6 cellular contexts compared by ENCODE assay signal in the genomic region with DNA sequence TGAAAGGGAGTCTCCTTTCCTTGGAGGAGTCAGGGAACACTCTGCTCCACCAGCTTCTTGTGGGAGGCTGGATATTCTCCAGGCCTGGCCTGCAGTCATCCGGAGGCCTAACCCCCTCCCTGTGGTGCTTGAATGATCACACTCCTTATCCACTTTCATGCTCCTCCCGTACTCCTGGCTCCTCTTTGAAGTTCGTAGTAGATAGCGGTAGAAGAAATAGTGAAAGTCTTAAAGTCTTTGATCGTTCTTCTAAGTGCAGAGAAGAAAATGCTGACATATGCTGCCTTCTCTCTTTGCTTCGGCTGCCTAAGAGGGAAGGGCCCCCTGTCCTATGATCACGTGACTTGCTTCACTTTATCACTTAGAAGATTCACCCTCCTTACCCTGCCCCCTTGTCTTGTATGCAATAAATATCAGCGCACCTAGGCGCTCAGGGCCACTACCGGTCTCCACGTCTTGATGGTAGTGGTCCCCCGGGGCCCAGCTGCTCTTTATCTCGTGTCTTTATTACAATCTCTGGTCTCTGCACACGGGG. TPM values are rescaled to one million over a fixed set of nuclear protein-coding genes. Genes with fewer than 3 reads are reported as not detected.
DNase-seq lines count a peak whose midpoint lies in the region; ATAC-seq lines count a peak whose summit lies in the region.
"Not testable (repeated sequence)": the region's sequence is repeated elsewhere in the genome, so short reads cannot be mapped to it uniquely, and the experiment has no call there.

No MANE protein-coding gene starts in this region.

- DNase-seq in CD8-positive, alpha-beta memory T cell, result peak in 1 of 5 donors; percentile 25
- peak; percentile 28 for DNase-seq in NCI-H82 (lab: John Stamatoyannopoulos, UW)
- not testable (repeated sequence) for DNase-seq in activated CD8-positive, alpha-beta T cell treated with anti-CD3 and anti-CD28 coated beads, Interleukin-2, amount 10 ng/mL, durations not matched to agents 7 days and 5 days
- peak; percentile 63 for DNase-seq in left kidney (ENCODE audit: low read depth, low spot score)

- not testable (repeated sequence) for H3K9me3 ChIP-seq in CD8-positive, alpha-beta memory T cell (ENCODE audit: low read length)

- H3K4me1 ChIP-seq in CD8-positive, alpha-beta memory T cell (ENCODE audit: insufficient read depth, low read length), result peaks cover 34% of the 10 kb centered on the region

- not testable (repeated sequence) for H3K36me3 Mint-ChIP-seq in CD8-positive, alpha-beta memory T cell
- H3K36me3 Mint-ChIP-seq in activated CD8-positive, alpha-beta T cell treated with anti-CD3 and anti-CD28 coated beads, Interleukin-2, amount 10 ng/mL, durations not matched to agents 7 days and 5 days (ENCODE audit: low read depth), result peaks cover 18% of the 10 kb centered on the region
- peaks cover 16% of the 10 kb centered on the region for H3K36me3 Mint-ChIP-seq in dendritic cell treated with granulocyte-macrophage colony-stimulating factor and Interleukin-4, amounts not matched to agents 40 ng/mL and 50 ng/mL, for 4 days (ENCODE audit: low read depth)

- ATAC-seq in activated CD8-positive, alpha-beta T cell treated with anti-CD3 and anti-CD28 coated beads, Interleukin-2, amount 10 ng/mL, durations not matched to agents 7 days and 5 days, result not testable (repeated sequence)

- peaks cover 30 to 42% (median 33%) of the 10 kb centered on the region in 3 donors for H3K4me1 Mint-ChIP-seq in CD8-positive, alpha-beta memory T cell
- peaks cover 40% of the 10 kb centered on the region for H3K4me1 Mint-ChIP-seq in activated CD8-positive, alpha-beta T cell treated with anti-CD3 and anti-CD28 coated beads, Interleukin-2, amount 10 ng/mL, durations not matched to agents 7 days and 5 days (ENCODE audit: low read depth)
- peaks cover 38% of the 10 kb centered on the region for H3K4me1 Mint-ChIP-seq in dendritic cell treated with granulocyte-macrophage colony-stimulating factor and Interleukin-4, amounts not matched to agents 40 ng/mL and 50 ng/mL, for 4 days (ENCODE audit: low read depth)

- H3K27ac Mint-ChIP-seq in CD8-positive, alpha-beta memory T cell, result peak overlapping the region in 2 of 8 donors; percentile 29 to 65
- H3K27ac Mint-ChIP-seq in activated CD8-positive, alpha-beta T cell treated with anti-CD3 and anti-CD28 coated beads, Interleukin-2, amount 10 ng/mL, durations not matched to agents 7 days and 5 days; dendritic cell treated with granulocyte-macrophage colony-stimulating factor and Interleukin-4, amounts not matched to agents 40 ng/mL and 50 ng/mL, for 4 days: not testable (repeated sequence)

- H3K27ac ChIP-seq in CD8-positive, alpha-beta memory T cell (ENCODE audit: low read depth, low read length), result peak overlapping the region; percentile 43
- H3K27ac ChIP-seq in skin epidermis, result peak overlapping the region in 2 of 21 experiments; percentile 73 to 74

- POLR2A ChIA-PET in CD8-positive, alpha-beta memory T cell (lab: Charles Lee); activated CD8-positive, alpha-beta T cell treated with anti-CD3 and anti-CD28 coated beads, Interleukin-2, amount 10 ng/mL, durations not matched to agents 7 days and 5 days (lab: Charles Lee): not testable (repeated sequence)

- CTCF ChIA-PET in CD8-positive, alpha-beta memory T cell (lab: Charles Lee), result not testable (repeated sequence)
- CTCF ChIA-PET in activated CD8-positive, alpha-beta T cell treated with anti-CD3 and anti-CD28 coated beads, Interleukin-2, amount 10 ng/mL, durations not matched to agents 7 days and 5 days (lab: Charles Lee), result interaction anchor here (2.9 kb wide), 1 partner anchor 19 kb away, joined by 16 read pairs; no protein-coding TSS in a partner anchor

- peak overlapping the region; percentile 55 for H3K4me3 ChIP-seq in CD8-positive, alpha-beta memory T cell (ENCODE audit: low read length)
- H3K4me3 ChIP-seq in skin epidermis, result peak overlapping the region in 4 of 7 experiments; percentile 2 to 73 (median 63)

- H3K36me3 ChIP-seq in CD8-positive, alpha-beta memory T cell (ENCODE audit: insufficient read depth, low read length), result not testable (repeated sequence)

- not testable (repeated sequence) for H3K9me3 Mint-ChIP-seq in CD8-positive, alpha-beta memory T cell; activated CD8-positive, alpha-beta T cell treated with anti-CD3 and anti-CD28 coated beads, Interleukin-2, amount 10 ng/mL, durations not matched to agents 7 days and 5 days (ENCODE audit: insufficient read depth); dendritic cell treated with granulocyte-macrophage colony-stimulating factor and Interleukin-4, amounts not matched to agents 40 ng/mL and 50 ng/mL, for 4 days

- not testable (repeated sequence) for H3K27me3 ChIP-seq in CD8-positive, alpha-beta memory T cell (ENCODE audit: insufficient read depth, low read length, poor library complexity, severe bottlenecking)

- intact Hi-C loops in dendritic cell treated with granulocyte-macrophage colony-stimulating factor and Interleukin-4, amounts not matched to agents 40 ng/mL and 50 ng/mL, for 4 days (cut with micrococcal nuclease), result not testable (repeated sequence)

- H3K27me3 Mint-ChIP-seq in CD8-positive, alpha-beta memory T cell, result not testable (repeated sequence)
- peaks cover 15% of the 10 kb centered on the region for H3K27me3 Mint-ChIP-seq in activated CD8-positive, alpha-beta T cell treated with anti-CD3 and anti-CD28 coated beads, Interleukin-2, amount 10 ng/mL, durations not matched to agents 7 days and 5 days (ENCODE audit: low read depth)
- peaks cover 51% of the 10 kb centered on the region for H3K27me3 Mint-ChIP-seq in dendritic cell treated with granulocyte-macrophage colony-stimulating factor and Interleukin-4, amounts not matched to agents 40 ng/mL and 50 ng/mL, for 4 days

- peak overlapping the region; percentile 66 to 91 (median 87) for H3K4me3 Mint-ChIP-seq in CD8-positive, alpha-beta memory T cell
- peak overlapping the region; percentile 89 for H3K4me3 Mint-ChIP-seq in activated CD8-positive, alpha-beta T cell treated with anti-CD3 and anti-CD28 coated beads, Interleukin-2, amount 10 ng/mL, durations not matched to agents 7 days and 5 days
- peak overlapping the region; percentile 72 for H3K4me3 Mint-ChIP-seq in dendritic cell treated with granulocyte-macrophage colony-stimulating factor and Interleukin-4, amounts not matched to agents 40 ng/mL and 50 ng/mL, for 4 days

RNA-seq across cellular contexts. Expression of gene PHRF1, which starts 2.2 kb away (rescaled TPM):
- total RNA-seq in CD8-positive, alpha-beta memory T cell, result 10 to 100 TPM; 47.3 to 49.8 TPM
- 17.7 TPM for polyA plus RNA-seq in CD8-positive, alpha-beta memory T cell
- total RNA-seq in activated CD8-positive, alpha-beta T cell treated with anti-CD3 and anti-CD28 coated beads, Interleukin-2, amount 10 ng/mL, durations not matched to agents 7 days and 5 days, result 10 to 100 TPM; 53.7 to 58.1 TPM

RNA-seq across cellular contexts. Expression of gene RASSF7, which starts 13.3 kb away (rescaled TPM):
- 10 to 100 TPM; 20.4 to 20.7 TPM for total RNA-seq in CD8-positive, alpha-beta memory T cell
- 39.7 TPM for polyA plus RNA-seq in CD8-positive, alpha-beta memory T cell
- 10 to 100 TPM; 32.2 to 36.1 TPM for total RNA-seq in activated CD8-positive, alpha-beta T cell treated with anti-CD3 and anti-CD28 coated beads, Interleukin-2, amount 10 ng/mL, durations not matched to agents 7 days and 5 days

RNA-seq across cellular contexts. Expression of gene LMNTD2, which starts 13.6 kb away (rescaled TPM):
- total RNA-seq in CD8-positive, alpha-beta memory T cell, result 1 to 10 TPM; 1.2 to 2.4 TPM
- polyA plus RNA-seq in CD8-positive, alpha-beta memory T cell, result 1.1 TPM
- under 1 TPM; 0.34 to 0.81 TPM for total RNA-seq in activated CD8-positive, alpha-beta T cell treated with anti-CD3 and anti-CD28 coated beads, Interleukin-2, amount 10 ng/mL, durations not matched to agents 7 days and 5 days

RNA-seq across cellular contexts. Expression of gene LRRC56, which starts 36.8 kb away (rescaled TPM):
- 1 to 10 TPM; 1.8 to 2.1 TPM for total RNA-seq in CD8-positive, alpha-beta memory T cell
- 0.81 TPM for polyA plus RNA-seq in CD8-positive, alpha-beta memory T cell
- 1 to 10 TPM; 1.9 to 2.2 TPM for total RNA-seq in activated CD8-positive, alpha-beta T cell treated with anti-CD3 and anti-CD28 coated beads, Interleukin-2, amount 10 ng/mL, durations not matched to agents 7 days and 5 days

RNA-seq across cellular contexts. Expression of gene HRAS, which starts 38.7 kb away (rescaled TPM):
- 10 to 100 TPM; 86.9 to 91.5 TPM for total RNA-seq in CD8-positive, alpha-beta memory T cell
- polyA plus RNA-seq in CD8-positive, alpha-beta memory T cell, result 22.5 TPM
- 10 to 100 TPM; 58.7 to 68.9 TPM for total RNA-seq in activated CD8-positive, alpha-beta T cell treated with anti-CD3 and anti-CD28 coated beads, Interleukin-2, amount 10 ng/mL, durations not matched to agents 7 days and 5 days
